Comparison of ENCODE assay signal across 8 cellular contexts in genomic region chr1:145960468-145961108, GRCh38. TPM values are rescaled to one million over a fixed set of nuclear protein-coding genes. Genes with fewer than 3 reads are reported as not detected.
DNase-seq lines count a peak whose midpoint lies in the region; ATAC-seq and TF ChIP-seq lines count a peak whose summit lies in the region.

No MANE protein-coding gene starts in this region.

- peak in 1 of 2 donors; percentile 24 for TF ChIP-seq CTCF in right atrium auricular region (IDR thresholded peaks at IDR 0.05)

- H3K4ac ChIP-seq in trophoblast cell (ENCODE audit: low read depth, low read length), result no peak overlapping the region

- no peak overlapping the region for H2AK5ac ChIP-seq in trophoblast cell (ENCODE audit: low read length)

- H2BK12ac ChIP-seq in trophoblast cell (ENCODE audit: low read length), result no peak overlapping the region

- no peaks in the 10 kb centered on the region for H3K79me2 ChIP-seq in trophoblast cell (ENCODE audit: control insufficient read depth, insufficient read depth, low read length, poor library complexity)

- peak overlapping the region; percentile 75 for H3K4me3 ChIP-seq in SJCRH30
- H3K4me3 ChIP-seq in right atrium auricular region, result peak overlapping the region; percentile 53 to 60
- H3K4me3 ChIP-seq in trophoblast cell (ENCODE audit: low read depth, low read length), result peak overlapping the region; percentile 77

- no peak overlapping the region for H4K12ac ChIP-seq in trophoblast cell (ENCODE audit: low read depth, low read length)

- H3K9me3 ChIP-seq in SJCRH30 (replicated peaks), result no peaks in the 10 kb centered on the region
- H3K9me3 ChIP-seq in right atrium auricular region, result no peaks in the 10 kb centered on the region
- peaks cover 2% of the 10 kb centered on the region for H3K9me3 ChIP-seq in trophoblast cell (ENCODE audit: insufficient read depth, low read depth, low read length)

- no peak overlapping the region for H2BK5ac ChIP-seq in trophoblast cell (ENCODE audit: low read depth, low read length, poor library complexity)

- H3K18ac ChIP-seq in trophoblast cell (ENCODE audit: low read length), result no peak overlapping the region

- H4K91ac ChIP-seq in trophoblast cell (ENCODE audit: low read depth, low read length), result no peak overlapping the region

- no peak overlapping the region for H2BK120ac ChIP-seq in trophoblast cell (ENCODE audit: insufficient read depth, low read length, poor library complexity)

- no peak overlapping the region for H3K14ac ChIP-seq in trophoblast cell (ENCODE audit: low read length)

- DNase-seq in C1 segment of cervical spinal cord (lab: John Stamatoyannopoulos, UW) (peak in 12 of 14 donors; percentile 25 to 83 (median 69)), HT1080 (ENCODE audit: low read depth) (peak; percentile 23), SJCRH30 (peak; percentile 78 to 82), right atrium auricular region (ENCODE audit: low spot score) (peak; percentile 85), trophoblast cell (peak; percentile 56 to 72)

- H3K36me3 ChIP-seq in SJCRH30 (no peaks in the 10 kb centered on the region), right atrium auricular region (no peaks in the 10 kb centered on the region), trophoblast cell (ENCODE audit: control insufficient read depth in 1 of 2, insufficient read depth in 2 of 2, low read length in 2 of 2) (no peaks in the 10 kb centered on the region)

- peak overlapping the region; percentile 48 for H4K8ac ChIP-seq in trophoblast cell (ENCODE audit: low read depth, low read length)

- peak overlapping the region; percentile 77 for H2AFZ ChIP-seq in trophoblast cell (ENCODE audit: insufficient read depth, low read length, poor library complexity)

- no peak overlapping the region for H3K23ac ChIP-seq in trophoblast cell (ENCODE audit: low read length)

- WGBS in trophoblast cell (ENCODE audit: extremely low coverage, insufficient coverage, insufficient read length), result no CpG with 5 or more reads among the region's 44 CpGs

- H3K27ac ChIP-seq in SJCRH30 (peak overlapping the region; percentile 6; the same call in 1 of the 2 replicates), angular gyrus (ENCODE audit: low read depth, low read length) (peak overlapping the region; percentile 90), right atrium auricular region (peak overlapping the region; percentile 93), trophoblast cell (ENCODE audit: low read depth, low read length) (no peak overlapping the region)

- peak overlapping the region; percentile 70 for H3K9ac ChIP-seq in trophoblast cell (ENCODE audit: low read length)

- ATAC-seq in GM18498 (IDR thresholded peaks at IDR 0.05; ENCODE audit: unreplicated experiment), result no peak
- no peak for ATAC-seq in HG03108 (IDR thresholded peaks at IDR 0.05; ENCODE audit: unreplicated experiment)

- H3K4me1 ChIP-seq in SJCRH30, result peaks cover 22% of the 10 kb centered on the region
- H3K4me1 ChIP-seq in right atrium auricular region, result peaks cover 0 to 60% of the 10 kb centered on the region in 2 donors
- peaks cover 16 to 26% of the 10 kb centered on the region in 2 experiments for H3K4me1 ChIP-seq in trophoblast cell (ENCODE audit: control insufficient read depth in 1 of 2, insufficient read depth in 2 of 2, low read length in 2 of 2)

- peak overlapping the region; percentile 94 for H3K4me2 ChIP-seq in trophoblast cell (ENCODE audit: low read length)

- H3K79me1 ChIP-seq in trophoblast cell (ENCODE audit: low read length), result peaks cover 6% of the 10 kb centered on the region

- H3K27me3 ChIP-seq in SJCRH30 (no peaks in the 10 kb centered on the region), right atrium auricular region (no peaks in the 10 kb centered on the region), trophoblast cell (ENCODE audit: insufficient read depth, low read length) (peaks cover 44% of the 10 kb centered on the region)

RNA-seq across cellular contexts. Expression of gene LIX1L, which starts 2.8 kb away (rescaled TPM):
- 16.3 and 24.7 TPM in 2 replicates for total RNA-seq in HT1080 (2014; rRNA removed; shearing (Covaris generic))
- 44.5 and 52.9 TPM in 2 replicates for polyA plus RNA-seq in HT1080 (2015; cell fraction: cytosol; rRNA removed)
- 22.7 and 25.6 TPM in 2 replicates for polyA plus RNA-seq in HT1080 (2015; cell fraction: nucleus; rRNA removed)
- 33.4 and 35.6 TPM in 2 replicates for total RNA-seq in SJCRH30 (2014; rRNA removed; shearing (Covaris generic))
- total RNA-seq in right atrium auricular region, result 10 to 100 TPM; 26.6 to 36.6 TPM
- polyA plus RNA-seq in trophoblast cell (2013), result 2.1 and 2.2 TPM in 2 replicates

RNA-seq across cellular contexts. Expression of gene ANKRD34A, which starts 3.8 kb away (rescaled TPM):
- 0.94 and 1.1 TPM in 2 replicates for total RNA-seq in HT1080 (2014; rRNA removed; shearing (Covaris generic))
- 0.75 and 0.81 TPM in 2 replicates for polyA plus RNA-seq in HT1080 (2015; cell fraction: cytosol; rRNA removed)
- polyA plus RNA-seq in HT1080 (2015; cell fraction: nucleus; rRNA removed), result 2.7 and 3.1 TPM in 2 replicates
- total RNA-seq in SJCRH30 (2014; rRNA removed; shearing (Covaris generic)), result 0.69 and 0.84 TPM in 2 replicates
- total RNA-seq in right atrium auricular region, result 1 to 10 TPM; 1.5 to 3.4 TPM
- polyA plus RNA-seq in trophoblast cell (2013), result 0.08 and 0.11 TPM in 2 replicates

RNA-seq across cellular contexts. Expression of gene POLR3GL, which starts 3.9 kb away (rescaled TPM):
- total RNA-seq in HT1080 (2014; rRNA removed; shearing (Covaris generic)), result 6.6 and 8.3 TPM in 2 replicates
- polyA plus RNA-seq in HT1080 (2015; cell fraction: cytosol; rRNA removed), result 11.9 and 12.1 TPM in 2 replicates
- 4.8 and 6.5 TPM in 2 replicates for polyA plus RNA-seq in HT1080 (2015; cell fraction: nucleus; rRNA removed)
- total RNA-seq in SJCRH30 (2014; rRNA removed; shearing (Covaris generic)), result 16.7 and 18.4 TPM in 2 replicates
- total RNA-seq in right atrium auricular region, result 10 to 100 TPM; 36.4 to 45.2 TPM
- polyA plus RNA-seq in trophoblast cell (2013), result 5.4 and 7.0 TPM in 2 replicates

RNA-seq across cellular contexts. Expression of gene RBM8A, which starts 33.3 kb away (rescaled TPM):
- total RNA-seq in HT1080 (2014; rRNA removed; shearing (Covaris generic)), result 174 and 199 TPM in 2 replicates
- polyA plus RNA-seq in HT1080 (2015; cell fraction: cytosol; rRNA removed), result 219 and 235 TPM in 2 replicates
- 96.8 and 116 TPM in 2 replicates for polyA plus RNA-seq in HT1080 (2015; cell fraction: nucleus; rRNA removed)
- 232 and 246 TPM in 2 replicates for total RNA-seq in SJCRH30 (2014; rRNA removed; shearing (Covaris generic))
- 10 to 100 TPM; 75.2 to 91.1 TPM for total RNA-seq in right atrium auricular region
- polyA plus RNA-seq in trophoblast cell (2013), result 173 and 182 TPM in 2 replicates

RNA-seq across cellular contexts. Expression of gene TXNIP, which starts 35.8 kb away (rescaled TPM):
- 10.4 and 11.9 TPM in 2 replicates for total RNA-seq in HT1080 (2014; rRNA removed; shearing (Covaris generic))
- polyA plus RNA-seq in HT1080 (2015; cell fraction: cytosol; rRNA removed), result 44.8 and 66.1 TPM in 2 replicates
- 201 and 248 TPM in 2 replicates for polyA plus RNA-seq in HT1080 (2015; cell fraction: nucleus; rRNA removed)
- 161 and 177 TPM in 2 replicates for total RNA-seq in SJCRH30 (2014; rRNA removed; shearing (Covaris generic))
- total RNA-seq in right atrium auricular region, result 1,000 to 10,000 TPM in 1 of 2 donors, 100 to 1,000 TPM in 1; 898 to 1,186 TPM
- polyA plus RNA-seq in trophoblast cell (2013), result 15.9 and 17.2 TPM in 2 replicates

Comparison
In these comparisons a context has a peak if more than half of its experiments do, and no peak if none do; other contexts are left out.
1. DNase-seq: peak in every context shown above with its lines; median percentile 85 in right atrium auricular region; 80 in SJCRH30; 69 in C1 segment of cervical spinal cord; 64 in trophoblast cell; 23 in HT1080.